In the genomic region with DNA sequence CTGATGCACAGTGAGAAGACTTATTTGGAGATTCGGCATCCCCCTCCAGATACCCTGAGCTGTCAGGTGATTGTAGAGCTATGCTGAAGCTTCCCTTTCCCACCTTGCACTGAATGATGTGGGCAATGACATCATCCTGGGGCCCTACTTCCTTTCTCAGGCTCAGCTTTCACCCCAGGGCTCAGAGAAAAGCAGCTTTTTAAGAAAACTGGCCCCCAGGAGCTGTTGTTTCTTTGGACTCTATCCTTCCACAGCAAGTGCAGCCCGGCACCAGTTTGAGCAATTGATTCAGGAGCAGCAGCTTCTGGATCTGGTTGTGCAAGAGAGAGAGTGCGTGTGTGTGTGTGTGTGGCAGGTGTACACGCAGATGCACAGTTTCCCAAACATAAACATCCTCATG, we compare ENCODE assay signal across 15 cellular contexts.
DNase-seq lines count a peak whose midpoint lies in the region; ATAC-seq and TF ChIP-seq lines count a peak whose summit lies in the region.
"Had no signal": no experiment of that assay in that cellular context is flagged by ENCODE, and none has a peak within 500 bp of the region (broad histone marks: within the 10 kb centered on the region; RNA-seq: fewer than 3 reads in every experiment).

No MANE protein-coding gene starts in this region.

- H3K79me2 ChIP-seq in MM.1S (ENCODE audit: low read length): no peaks in the 10 kb centered on the region

- H3K27ac ChIP-seq in MM.1S (ENCODE audit: low read length) (no peak overlapping the region), tibial artery (no peak overlapping the region)
- H3K27ac ChIP-seq: breast epithelium, epithelial cell of prostate, sigmoid colon, upper lobe of left lung had no signal

- H3K9me3 Mint-ChIP-seq in activated CD4-positive, alpha-beta T cell treated with anti-CD3 and anti-CD28 coated beads, Interleukin-2, amount 10 ng/mL, durations not matched to agents 7 days and 5 days: peaks cover 28% of the 10 kb centered on the region

- no peak overlapping the region for H3K4me3 ChIP-seq in MM.1S (ENCODE audit: low read length)
- no peak overlapping the region for H3K4me3 ChIP-seq in tibial artery
- H3K4me3 ChIP-seq: breast epithelium, sigmoid colon, upper lobe of left lung had no signal

- CTCF ChIA-PET in activated CD4-positive, alpha-beta T cell treated with anti-CD3 and anti-CD28 coated beads, Interleukin-2, amount 10 ng/mL, durations not matched to agents 7 days and 5 days (lab: Charles Lee): interaction anchor here (0.6 to 1.7 kb wide), 4 partner anchors 14 to 54 kb away, joined by 3 to 5 read pairs (median 4); no protein-coding TSS in a partner anchor

- peaks cover 12% of the 10 kb centered on the region for H3K4me1 ChIP-seq in MM.1S (ENCODE audit: low read length)
- peaks cover 0 to 37% (median 15%) of the 10 kb centered on the region in 4 donors for H3K4me1 ChIP-seq in tibial artery
- H3K4me1 ChIP-seq: breast epithelium, sigmoid colon had no signal

- peak overlapping the region; percentile 83 for H3K27ac Mint-ChIP-seq in activated CD4-positive, alpha-beta T cell treated with anti-CD3 and anti-CD28 coated beads, Interleukin-2, amount 10 ng/mL, durations not matched to agents 7 days and 5 days

- H3K9me3 ChIP-seq in MM.1S (replicated peaks; ENCODE audit: insufficient read depth, low read length): no peaks in the 10 kb centered on the region
- peaks cover 0 to 5% (median 0%) of the 10 kb centered on the region in 3 donors for H3K9me3 ChIP-seq in tibial artery

- peak overlapping the region; percentile 15; the same call in 1 of the 2 replicates for H3K4me2 ChIP-seq in MM.1S (ENCODE audit: low read depth, low read length)

- ATAC-seq in SK-N-SH treated with all-trans-retinoic acid at 6 μM for 48 hours: no peak

- intact Hi-C loops in tibial artery (cut with DNase I; ENCODE audit: low total_unique reads): no loop called here

- H3K27me3 Mint-ChIP-seq in activated CD4-positive, alpha-beta T cell treated with anti-CD3 and anti-CD28 coated beads, Interleukin-2, amount 10 ng/mL, durations not matched to agents 7 days and 5 days: peaks cover 27% of the 10 kb centered on the region

- peak overlapping the region; percentile 9 for H3K4me3 Mint-ChIP-seq in activated CD4-positive, alpha-beta T cell treated with anti-CD3 and anti-CD28 coated beads, Interleukin-2, amount 10 ng/mL, durations not matched to agents 7 days and 5 days

- H3K9me2 ChIP-seq in MM.1S (replicated peaks; ENCODE audit: insufficient read depth, low read length): no peaks in the 10 kb centered on the region

- H3K36me3 Mint-ChIP-seq in activated CD4-positive, alpha-beta T cell treated with anti-CD3 and anti-CD28 coated beads, Interleukin-2, amount 10 ng/mL, durations not matched to agents 7 days and 5 days (ENCODE audit: low read depth): peaks cover 21% of the 10 kb centered on the region

- H3F3A ChIP-seq in MM.1S (ENCODE audit: insufficient read depth, low read length): no peaks in the 10 kb centered on the region

- H3K9ac ChIP-seq in MM.1S (ENCODE audit: low read length): no peak overlapping the region

- no peaks in the 10 kb centered on the region for H4K20me1 ChIP-seq in MM.1S (ENCODE audit: insufficient read depth, low read length)

- TF ChIP-seq CTCF in MM.1S (IDR thresholded peaks at IDR 0.05; ENCODE audit: low read length): no peak
- no peak for TF ChIP-seq CTCF in tibial artery (IDR thresholded peaks at IDR 0.05)

- DNase-seq in activated CD4-positive, alpha-beta T cell treated with anti-CD3 and anti-CD28 coated beads, Interleukin-2, amount 10 ng/mL, durations not matched to agents 7 days and 5 days: peak; percentile 36
- no peak for DNase-seq in activated CD4-positive, alpha-beta T cell treated with anti-CD3 and anti-CD28 coated beads for 1 hour
- DNase-seq in MM.1S: peak; percentile 21
- DNase-seq in amniotic epithelial cell (ENCODE audit: low read depth): peak; percentile 56
- DNase-seq in stimulated activated CD8-positive, alpha-beta memory T cell treated with anti-CD3 and anti-CD28 coated beads, Interleukin-4, amount 100 ng/mL, for 48 hours: peak; percentile 49
- DNase-seq in tibial artery: no peak
- DNase-seq in COLO829 (ENCODE audit: low spot score): no peak
- DNase-seq: activated CD8-positive, alpha-beta memory T cell treated with anti-CD3 and anti-CD28 coated beads, Interleukin-2, amount 50 U/mL, for 4 hours; NCI-H1436 treated with DMSO at 0.1 percent for 48 hours; OCI-M1; sigmoid colon; upper lobe of left lung had no signal

- 0 out of 2 replicates have a peak overlapping the region, but pooled peaks have one; percentile 24 for H2AFZ ChIP-seq in MM.1S (ENCODE audit: low read length)

- POLR2A ChIA-PET in activated CD4-positive, alpha-beta T cell treated with anti-CD3 and anti-CD28 coated beads, Interleukin-2, amount 10 ng/mL, durations not matched to agents 7 days and 5 days (lab: Charles Lee): no interaction called here

- H3K36me3 ChIP-seq in MM.1S (replicated peaks; ENCODE audit: insufficient read depth, low read length): no peaks in the 10 kb centered on the region
- no peaks in the 10 kb centered on the region for H3K36me3 ChIP-seq in tibial artery
- H3K36me3 ChIP-seq: breast epithelium, sigmoid colon, upper lobe of left lung had no signal

- peaks cover 26% of the 10 kb centered on the region for H3K4me1 Mint-ChIP-seq in activated CD4-positive, alpha-beta T cell treated with anti-CD3 and anti-CD28 coated beads, Interleukin-2, amount 10 ng/mL, durations not matched to agents 7 days and 5 days

- H3K27me3 ChIP-seq in MM.1S (replicated peaks; ENCODE audit: insufficient read depth, low read length) (no peaks in the 10 kb centered on the region), tibial artery (no peaks in the 10 kb centered on the region)
- H3K27me3 ChIP-seq: breast epithelium, sigmoid colon, upper lobe of left lung had no signal

TF ChIP-seq in SK-N-SH treated with all-trans-retinoic acid at 6 μM for 48 hours, 23 proteins besides CTCF, POLR2A, EP300 and RAD21 (continues in another document):
- no peak for TF ChIP-seq ZNF8 (CRISPR knock-in tag; IDR thresholded peaks at IDR 0.05)
- TF ChIP-seq OSR1 (CRISPR knock-in tag; IDR thresholded peaks at IDR 0.05): no peak
- TF ChIP-seq, protein P1, sequence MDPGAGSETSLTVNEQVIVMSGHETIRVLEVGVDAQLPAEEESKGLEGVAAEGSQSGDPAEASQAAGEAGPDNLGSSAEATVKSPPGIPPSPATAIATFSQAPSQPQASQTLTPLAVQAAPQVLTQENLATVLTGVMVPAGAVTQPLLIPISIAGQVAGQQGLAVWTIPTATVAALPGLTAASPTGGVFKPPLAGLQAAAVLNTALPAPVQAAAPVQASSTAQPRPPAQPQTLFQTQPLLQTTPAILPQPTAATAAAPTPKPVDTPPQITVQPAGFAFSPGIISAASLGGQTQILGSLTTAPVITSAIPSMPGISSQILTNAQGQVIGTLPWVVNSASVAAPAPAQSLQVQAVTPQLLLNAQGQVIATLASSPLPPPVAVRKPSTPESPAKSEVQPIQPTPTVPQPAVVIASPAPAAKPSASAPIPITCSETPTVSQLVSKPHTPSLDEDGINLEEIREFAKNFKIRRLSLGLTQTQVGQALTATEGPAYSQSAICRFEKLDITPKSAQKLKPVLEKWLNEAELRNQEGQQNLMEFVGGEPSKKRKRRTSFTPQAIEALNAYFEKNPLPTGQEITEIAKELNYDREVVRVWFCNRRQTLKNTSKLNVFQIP (CRISPR knock-in tag; IDR thresholded peaks at IDR 0.05; ENCODE audit: borderline replicate concordance, low read depth): no peak
- TF ChIP-seq ZNF70 (CRISPR knock-in tag; IDR thresholded peaks at IDR 0.05): no peak
- TF ChIP-seq, protein P2, sequence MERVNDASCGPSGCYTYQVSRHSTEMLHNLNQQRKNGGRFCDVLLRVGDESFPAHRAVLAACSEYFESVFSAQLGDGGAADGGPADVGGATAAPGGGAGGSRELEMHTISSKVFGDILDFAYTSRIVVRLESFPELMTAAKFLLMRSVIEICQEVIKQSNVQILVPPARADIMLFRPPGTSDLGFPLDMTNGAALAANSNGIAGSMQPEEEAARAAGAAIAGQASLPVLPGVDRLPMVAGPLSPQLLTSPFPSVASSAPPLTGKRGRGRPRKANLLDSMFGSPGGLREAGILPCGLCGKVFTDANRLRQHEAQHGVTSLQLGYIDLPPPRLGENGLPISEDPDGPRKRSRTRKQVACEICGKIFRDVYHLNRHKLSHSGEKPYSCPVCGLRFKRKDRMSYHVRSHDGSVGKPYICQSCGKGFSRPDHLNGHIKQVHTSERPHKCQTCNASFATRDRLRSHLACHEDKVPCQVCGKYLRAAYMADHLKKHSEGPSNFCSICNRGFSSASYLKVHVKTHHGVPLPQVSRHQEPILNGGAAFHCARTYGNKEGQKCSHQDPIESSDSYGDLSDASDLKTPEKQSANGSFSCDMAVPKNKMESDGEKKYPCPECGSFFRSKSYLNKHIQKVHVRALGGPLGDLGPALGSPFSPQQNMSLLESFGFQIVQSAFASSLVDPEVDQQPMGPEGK (CRISPR knock-in tag; IDR thresholded peaks at IDR 0.05; ENCODE audit: borderline replicate concordance): no peak
- TF ChIP-seq PPARA (CRISPR knock-in tag; IDR thresholded peaks at IDR 0.05; ENCODE audit: borderline replicate concordance): no peak
- TF ChIP-seq, protein P3, sequence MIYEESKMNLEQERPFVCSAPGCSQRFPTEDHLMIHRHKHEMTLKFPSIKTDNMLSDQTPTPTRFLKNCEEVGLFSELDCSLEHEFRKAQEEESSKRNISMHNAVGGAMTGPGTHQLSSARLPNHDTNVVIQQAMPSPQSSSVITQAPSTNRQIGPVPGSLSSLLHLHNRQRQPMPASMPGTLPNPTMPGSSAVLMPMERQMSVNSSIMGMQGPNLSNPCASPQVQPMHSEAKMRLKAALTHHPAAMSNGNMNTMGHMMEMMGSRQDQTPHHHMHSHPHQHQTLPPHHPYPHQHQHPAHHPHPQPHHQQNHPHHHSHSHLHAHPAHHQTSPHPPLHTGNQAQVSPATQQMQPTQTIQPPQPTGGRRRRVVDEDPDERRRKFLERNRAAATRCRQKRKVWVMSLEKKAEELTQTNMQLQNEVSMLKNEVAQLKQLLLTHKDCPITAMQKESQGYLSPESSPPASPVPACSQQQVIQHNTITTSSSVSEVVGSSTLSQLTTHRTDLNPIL (CRISPR knock-in tag; IDR thresholded peaks at IDR 0.05; ENCODE audit: low read depth): no peak

Comparison
In these comparisons a context has a peak if more than half of its experiments do, and no peak if none do; other contexts are left out.
1. DNase-seq: peak in activated CD4-positive, alpha-beta T cell treated with anti-CD3 and anti-CD28 coated beads, Interleukin-2, amount 10 ng/mL, durations not matched to agents 7 days and 5 days (single experiment), MM.1S (single experiment), amniotic epithelial cell (single experiment) and stimulated activated CD8-positive, alpha-beta memory T cell treated with anti-CD3 and anti-CD28 coated beads, Interleukin-4, amount 100 ng/mL, for 48 hours (single experiment); none in activated CD4-positive, alpha-beta T cell treated with anti-CD3 and anti-CD28 coated beads for 1 hour (single experiment), tibial artery (0 of 2) and COLO829 (single experiment).